Comparison of ENCODE assay signal across 1 cellular context in the genomic region with DNA sequence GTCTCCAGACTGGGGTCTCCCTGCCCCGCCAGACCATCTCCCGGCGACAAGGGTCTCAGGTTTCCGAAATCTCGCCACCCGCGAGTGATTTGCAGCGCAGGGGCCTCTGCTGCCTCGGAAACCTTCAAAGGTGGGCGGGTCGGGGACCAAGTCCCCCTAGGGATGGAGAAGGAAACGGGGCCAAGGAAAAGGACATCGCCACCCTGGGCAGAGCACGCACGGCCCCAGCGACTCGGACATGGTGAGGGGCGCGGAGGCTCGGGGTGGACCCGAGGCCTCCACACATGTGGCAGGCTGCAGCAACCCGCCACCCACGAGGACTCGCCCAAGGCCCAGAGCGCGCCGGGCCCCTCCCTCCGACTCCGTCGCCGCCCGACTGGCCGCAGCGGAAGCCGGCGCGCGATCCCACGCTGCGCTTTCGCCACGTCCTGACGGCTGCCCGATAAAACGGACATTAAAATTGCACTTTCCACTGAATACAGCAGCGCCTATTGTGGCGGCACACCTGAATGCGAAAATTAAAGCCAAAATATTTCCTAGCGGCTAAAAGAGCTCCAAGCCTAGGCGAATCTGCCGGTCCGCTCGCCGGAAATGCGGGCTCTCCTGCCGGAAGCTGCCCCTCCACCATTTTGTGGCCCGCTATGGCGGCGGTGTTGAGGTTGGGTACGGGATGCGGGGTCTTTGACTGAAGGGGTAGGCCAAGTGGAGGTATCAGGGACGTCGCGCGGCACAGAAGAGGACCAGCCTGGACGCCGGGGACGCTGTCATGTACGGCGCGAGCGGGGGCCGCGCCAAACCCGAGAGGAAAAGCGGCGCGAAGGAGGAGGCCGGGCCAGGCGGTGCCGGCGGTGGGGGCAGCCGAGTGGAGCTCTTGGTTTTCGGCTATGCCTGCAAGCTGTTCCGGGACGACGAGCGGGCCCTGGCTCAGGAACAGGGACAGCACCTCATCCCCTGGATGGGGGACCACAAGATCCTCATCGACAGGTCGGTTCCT.
A peak's percentile ranks its signal among the peaks of the same experiment; 100 is the strongest.
TF ChIP-seq lines count a peak whose summit lies in the region.

A gene (plus strand): TSS at position 627 of the 994 bp plus-strand sequence. CDS start 140 bp downstream, at position 767.

TF ChIP-seq in HepG2, 621 proteins besides CTCF, POLR2A, EP300 and RAD21 (continued from another document and continues in another):
- TF ChIP-seq, protein P1, sequence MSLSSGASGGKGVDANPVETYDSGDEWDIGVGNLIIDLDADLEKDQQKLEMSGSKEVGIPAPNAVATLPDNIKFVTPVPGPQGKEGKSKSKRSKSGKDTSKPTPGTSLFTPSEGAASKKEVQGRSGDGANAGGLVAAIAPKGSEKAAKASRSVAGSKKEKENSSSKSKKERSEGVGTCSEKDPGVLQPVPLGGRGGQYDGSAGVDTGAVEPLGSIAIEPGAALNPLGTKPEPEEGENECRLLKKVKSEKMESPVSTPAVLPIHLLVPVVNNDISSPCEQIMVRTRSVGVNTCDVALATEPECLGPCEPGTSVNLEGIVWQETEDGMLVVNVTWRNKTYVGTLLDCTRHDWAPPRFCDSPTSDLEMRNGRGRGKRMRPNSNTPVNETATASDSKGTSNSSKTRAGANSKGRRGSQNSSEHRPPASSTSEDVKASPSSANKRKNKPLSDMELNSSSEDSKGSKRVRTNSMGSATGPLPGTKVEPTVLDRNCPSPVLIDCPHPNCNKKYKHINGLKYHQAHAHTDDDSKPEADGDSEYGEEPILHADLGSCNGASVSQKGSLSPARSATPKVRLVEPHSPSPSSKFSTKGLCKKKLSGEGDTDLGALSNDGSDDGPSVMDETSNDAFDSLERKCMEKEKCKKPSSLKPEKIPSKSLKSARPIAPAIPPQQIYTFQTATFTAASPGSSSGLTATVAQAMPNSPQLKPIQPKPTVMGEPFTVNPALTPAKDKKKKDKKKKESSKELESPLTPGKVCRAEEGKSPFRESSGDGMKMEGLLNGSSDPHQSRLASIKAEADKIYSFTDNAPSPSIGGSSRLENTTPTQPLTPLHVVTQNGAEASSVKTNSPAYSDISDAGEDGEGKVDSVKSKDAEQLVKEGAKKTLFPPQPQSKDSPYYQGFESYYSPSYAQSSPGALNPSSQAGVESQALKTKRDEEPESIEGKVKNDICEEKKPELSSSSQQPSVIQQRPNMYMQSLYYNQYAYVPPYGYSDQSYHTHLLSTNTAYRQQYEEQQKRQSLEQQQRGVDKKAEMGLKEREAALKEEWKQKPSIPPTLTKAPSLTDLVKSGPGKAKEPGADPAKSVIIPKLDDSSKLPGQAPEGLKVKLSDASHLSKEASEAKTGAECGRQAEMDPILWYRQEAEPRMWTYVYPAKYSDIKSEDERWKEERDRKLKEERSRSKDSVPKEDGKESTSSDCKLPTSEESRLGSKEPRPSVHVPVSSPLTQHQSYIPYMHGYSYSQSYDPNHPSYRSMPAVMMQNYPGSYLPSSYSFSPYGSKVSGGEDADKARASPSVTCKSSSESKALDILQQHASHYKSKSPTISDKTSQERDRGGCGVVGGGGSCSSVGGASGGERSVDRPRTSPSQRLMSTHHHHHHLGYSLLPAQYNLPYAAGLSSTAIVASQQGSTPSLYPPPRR (CRISPR knock-in tag; IDR thresholded peaks at IDR 0.05; ENCODE audit: borderline replicate concordance) = no peak
- TF ChIP-seq MTA3 (CRISPR knock-in tag; IDR thresholded peaks at IDR 0.05) (no peak), ZFP41 (CRISPR knock-in tag; IDR thresholded peaks at IDR 0.05; ENCODE audit: borderline replicate concordance) (0 out of 2 replicates have a peak, but pooled peaks have one; percentile 65), CHD4 (IDR thresholded peaks at IDR 0.05; ENCODE audit: borderline replicate concordance, low read length) (no peak), CENPX (CRISPR knock-in tag; IDR thresholded peaks at IDR 0.05) (no peak), JUNB (CRISPR knock-in tag; IDR thresholded peaks at IDR 0.05; ENCODE audit: borderline replicate concordance) (no peak), ZNF672 (CRISPR knock-in tag; IDR thresholded peaks at IDR 0.05) (no peak), HDAC2 (CRISPR knock-in tag; IDR thresholded peaks at IDR 0.05) (peak; percentile 86), CHD2 (IDR thresholded peaks at IDR 0.05; ENCODE audit: low read depth, low read length) (no peak), ZBTB3 (CRISPR knock-in tag; IDR thresholded peaks at IDR 0.05; ENCODE audit: borderline replicate concordance, low read depth) (no peak), HDAC1 (CRISPR knock-in tag; IDR thresholded peaks at IDR 0.05) (peak; percentile 95), ZNF138 (CRISPR knock-in tag; IDR thresholded peaks at IDR 0.05; ENCODE audit: low read depth) (peak; percentile 93), RAD51 (IDR thresholded peaks at IDR 0.05; ENCODE audit: borderline replicate concordance) (no peak), SAFB2 (CRISPR knock-in tag; IDR thresholded peaks at IDR 0.05; ENCODE audit: borderline replicate concordance, low read depth) (peak; percentile 66; the same call in 1 of the 2 replicates), RFX5 (IDR thresholded peaks at IDR 0.05; ENCODE audit: low read depth, low read length) (no peak), ZNF773 (CRISPR knock-in tag; IDR thresholded peaks at IDR 0.05; ENCODE audit: borderline replicate concordance) (peak; percentile 54; the same call in 1 of the 2 replicates), ARNT (IDR thresholded peaks at IDR 0.05) (no peak), MIER3 (CRISPR knock-in tag; IDR thresholded peaks at IDR 0.05; ENCODE audit: borderline replicate concordance) (peak; percentile 50; the same call in 1 of the 2 replicates), ZNF253 (CRISPR knock-in tag; IDR thresholded peaks at IDR 0.05; ENCODE audit: borderline replicate concordance) (no peak), ZNF180 (CRISPR knock-in tag; IDR thresholded peaks at IDR 0.05; ENCODE audit: borderline replicate concordance, low read depth) (0 out of 2 replicates have a peak, but pooled peaks have one; percentile 37), ZNF703 (CRISPR knock-in tag; IDR thresholded peaks at IDR 0.05; ENCODE audit: borderline replicate concordance) (peak; percentile 85; the same call in 1 of the 2 replicates), ZNF674 (CRISPR knock-in tag; IDR thresholded peaks at IDR 0.05; ENCODE audit: low read depth) (no peak), ZNF549 (CRISPR knock-in tag; IDR thresholded peaks at IDR 0.05) (0 out of 2 replicates have a peak, but pooled peaks have one; percentile 59), SPEN (CRISPR knock-in tag; IDR thresholded peaks at IDR 0.05; ENCODE audit: low read depth) (peak; percentile 92; the same call in 1 of the 2 replicates), SRSF4 (IDR thresholded peaks at IDR 0.05; ENCODE audit: low read depth, low read length, poor library complexity, severe bottlenecking) (no peak), TBX3 (IDR thresholded peaks at IDR 0.05; ENCODE audit: borderline replicate concordance) (no peak), MXI1 (IDR thresholded peaks at IDR 0.05; ENCODE audit: borderline replicate concordance, low read depth, low read length) (peak; percentile 60; the same call in 1 of the 3 replicates), SALL2 (CRISPR knock-in tag; IDR thresholded peaks at IDR 0.05) (peak; percentile 86; the same call in 1 of the 2 replicates), ZNF160 (CRISPR knock-in tag; IDR thresholded peaks at IDR 0.05) (no peak; the same call in 1 of the 2 replicates), ZNF12 (CRISPR knock-in tag; IDR thresholded peaks at IDR 0.05) (no peak; the same call in none of the 2 replicates), ELF3 (CRISPR knock-in tag; IDR thresholded peaks at IDR 0.05) (peak; percentile 71; the same call in 1 of the 2 replicates), ATF7-NPFF (CRISPR knock-in tag; IDR thresholded peaks at IDR 0.05; ENCODE audit: low read depth) (peak; percentile 82), SMARCE1 (IDR thresholded peaks at IDR 0.05; ENCODE audit: borderline replicate concordance) (no peak), SAP130 (CRISPR knock-in tag; IDR thresholded peaks at IDR 0.05; ENCODE audit: low read depth) (peak; percentile 67), ZNF841 (CRISPR knock-in tag; IDR thresholded peaks at IDR 0.05; ENCODE audit: borderline replicate concordance) (no peak), KAT7 (CRISPR knock-in tag; IDR thresholded peaks at IDR 0.05; ENCODE audit: borderline replicate concordance) (no peak), RBM39 (IDR thresholded peaks at IDR 0.05; ENCODE audit: low read depth, low read length, poor library complexity, severe bottlenecking) (peak; percentile 47), ZNF883 (CRISPR knock-in tag; IDR thresholded peaks at IDR 0.05; ENCODE audit: not compliant biosample characterization) (peak; percentile 64), KDM2A (CRISPR knock-in tag; IDR thresholded peaks at IDR 0.05; ENCODE audit: borderline replicate concordance, low read depth) (peak; percentile 97), HNRNPUL1 (IDR thresholded peaks at IDR 0.05; ENCODE audit: low read depth, low read length) (no peak)
- TF ChIP-seq, protein P2, sequence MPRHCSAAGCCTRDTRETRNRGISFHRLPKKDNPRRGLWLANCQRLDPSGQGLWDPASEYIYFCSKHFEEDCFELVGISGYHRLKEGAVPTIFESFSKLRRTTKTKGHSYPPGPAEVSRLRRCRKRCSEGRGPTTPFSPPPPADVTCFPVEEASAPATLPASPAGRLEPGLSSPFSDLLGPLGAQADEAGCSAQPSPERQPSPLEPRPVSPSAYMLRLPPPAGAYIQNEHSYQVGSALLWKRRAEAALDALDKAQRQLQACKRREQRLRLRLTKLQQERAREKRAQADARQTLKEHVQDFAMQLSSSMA (CRISPR knock-in tag; IDR thresholded peaks at IDR 0.05) = no peak
- TF ChIP-seq, protein P3, sequence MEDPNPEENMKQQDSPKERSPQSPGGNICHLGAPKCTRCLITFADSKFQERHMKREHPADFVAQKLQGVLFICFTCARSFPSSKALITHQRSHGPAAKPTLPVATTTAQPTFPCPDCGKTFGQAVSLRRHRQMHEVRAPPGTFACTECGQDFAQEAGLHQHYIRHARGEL (CRISPR knock-in tag; IDR thresholded peaks at IDR 0.05) = no peak
- TF ChIP-seq, protein P4, sequence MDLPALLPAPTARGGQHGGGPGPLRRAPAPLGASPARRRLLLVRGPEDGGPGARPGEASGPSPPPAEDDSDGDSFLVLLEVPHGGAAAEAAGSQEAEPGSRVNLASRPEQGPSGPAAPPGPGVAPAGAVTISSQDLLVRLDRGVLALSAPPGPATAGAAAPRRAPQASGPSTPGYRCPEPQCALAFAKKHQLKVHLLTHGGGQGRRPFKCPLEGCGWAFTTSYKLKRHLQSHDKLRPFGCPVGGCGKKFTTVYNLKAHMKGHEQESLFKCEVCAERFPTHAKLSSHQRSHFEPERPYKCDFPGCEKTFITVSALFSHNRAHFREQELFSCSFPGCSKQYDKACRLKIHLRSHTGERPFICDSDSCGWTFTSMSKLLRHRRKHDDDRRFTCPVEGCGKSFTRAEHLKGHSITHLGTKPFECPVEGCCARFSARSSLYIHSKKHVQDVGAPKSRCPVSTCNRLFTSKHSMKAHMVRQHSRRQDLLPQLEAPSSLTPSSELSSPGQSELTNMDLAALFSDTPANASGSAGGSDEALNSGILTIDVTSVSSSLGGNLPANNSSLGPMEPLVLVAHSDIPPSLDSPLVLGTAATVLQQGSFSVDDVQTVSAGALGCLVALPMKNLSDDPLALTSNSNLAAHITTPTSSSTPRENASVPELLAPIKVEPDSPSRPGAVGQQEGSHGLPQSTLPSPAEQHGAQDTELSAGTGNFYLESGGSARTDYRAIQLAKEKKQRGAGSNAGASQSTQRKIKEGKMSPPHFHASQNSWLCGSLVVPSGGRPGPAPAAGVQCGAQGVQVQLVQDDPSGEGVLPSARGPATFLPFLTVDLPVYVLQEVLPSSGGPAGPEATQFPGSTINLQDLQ (CRISPR knock-in tag; IDR thresholded peaks at IDR 0.05) = no peak; the same call in 1 of the 2 replicates
- TF ChIP-seq, protein P5, sequence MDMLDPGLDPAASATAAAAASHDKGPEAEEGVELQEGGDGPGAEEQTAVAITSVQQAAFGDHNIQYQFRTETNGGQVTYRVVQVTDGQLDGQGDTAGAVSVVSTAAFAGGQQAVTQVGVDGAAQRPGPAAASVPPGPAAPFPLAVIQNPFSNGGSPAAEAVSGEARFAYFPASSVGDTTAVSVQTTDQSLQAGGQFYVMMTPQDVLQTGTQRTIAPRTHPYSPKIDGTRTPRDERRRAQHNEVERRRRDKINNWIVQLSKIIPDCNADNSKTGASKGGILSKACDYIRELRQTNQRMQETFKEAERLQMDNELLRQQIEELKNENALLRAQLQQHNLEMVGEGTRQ (IDR thresholded peaks at IDR 0.05; ENCODE audit: low read depth, low read length) = no peak
- TF ChIP-seq, protein P5 (CRISPR knock-in tag; IDR thresholded peaks at IDR 0.05; ENCODE audit: borderline replicate concordance) = no peak
- TF ChIP-seq, protein P6, sequence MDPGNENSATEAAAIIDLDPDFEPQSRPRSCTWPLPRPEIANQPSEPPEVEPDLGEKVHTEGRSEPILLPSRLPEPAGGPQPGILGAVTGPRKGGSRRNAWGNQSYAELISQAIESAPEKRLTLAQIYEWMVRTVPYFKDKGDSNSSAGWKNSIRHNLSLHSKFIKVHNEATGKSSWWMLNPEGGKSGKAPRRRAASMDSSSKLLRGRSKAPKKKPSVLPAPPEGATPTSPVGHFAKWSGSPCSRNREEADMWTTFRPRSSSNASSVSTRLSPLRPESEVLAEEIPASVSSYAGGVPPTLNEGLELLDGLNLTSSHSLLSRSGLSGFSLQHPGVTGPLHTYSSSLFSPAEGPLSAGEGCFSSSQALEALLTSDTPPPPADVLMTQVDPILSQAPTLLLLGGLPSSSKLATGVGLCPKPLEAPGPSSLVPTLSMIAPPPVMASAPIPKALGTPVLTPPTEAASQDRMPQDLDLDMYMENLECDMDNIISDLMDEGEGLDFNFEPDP (CRISPR knock-in tag; conservative IDR thresholded peaks at IDR 0.05) = no peak
- TF ChIP-seq, protein P7, sequence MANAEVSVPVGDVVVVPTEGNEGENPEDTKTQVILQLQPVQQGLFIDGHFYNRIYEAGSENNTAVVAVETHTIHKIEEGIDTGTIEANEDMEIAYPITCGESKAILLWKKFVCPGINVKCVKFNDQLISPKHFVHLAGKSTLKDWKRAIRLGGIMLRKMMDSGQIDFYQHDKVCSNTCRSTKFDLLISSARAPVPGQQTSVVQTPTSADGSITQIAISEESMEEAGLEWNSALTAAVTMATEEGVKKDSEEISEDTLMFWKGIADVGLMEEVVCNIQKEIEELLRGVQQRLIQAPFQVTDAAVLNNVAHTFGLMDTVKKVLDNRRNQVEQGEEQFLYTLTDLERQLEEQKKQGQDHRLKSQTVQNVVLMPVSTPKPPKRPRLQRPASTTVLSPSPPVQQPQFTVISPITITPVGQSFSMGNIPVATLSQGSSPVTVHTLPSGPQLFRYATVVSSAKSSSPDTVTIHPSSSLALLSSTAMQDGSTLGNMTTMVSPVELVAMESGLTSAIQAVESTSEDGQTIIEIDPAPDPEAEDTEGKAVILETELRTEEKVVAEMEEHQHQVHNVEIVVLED (CRISPR knock-in tag; IDR thresholded peaks at IDR 0.05; ENCODE audit: borderline replicate concordance) = peak; percentile 89
- TF ChIP-seq, protein P8, sequence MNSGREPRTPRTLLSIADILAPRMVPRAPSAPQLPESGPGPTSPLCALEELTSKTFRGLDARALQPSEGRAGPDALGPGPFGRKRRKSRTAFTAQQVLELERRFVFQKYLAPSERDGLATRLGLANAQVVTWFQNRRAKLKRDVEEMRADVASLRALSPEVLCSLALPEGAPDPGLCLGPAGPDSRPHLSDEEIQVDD (CRISPR knock-in tag; IDR thresholded peaks at IDR 0.05; ENCODE audit: borderline replicate concordance) = no peak
